ENCODE assay signal across 16 cellular contexts in genomic region chr13:39599842-39600241, GRCh38. TPM values are rescaled to one million over a fixed set of nuclear protein-coding genes. Genes with fewer than 3 reads are reported as not detected.
A peak's percentile ranks its signal among the peaks of the same experiment; 100 is the strongest.
DNase-seq lines count a peak whose midpoint lies in the region; ATAC-seq, FAIRE-seq and TF ChIP-seq lines count a peak whose summit lies in the region.
"Had no signal": no experiment of that assay in that cellular context is flagged by ENCODE, and none has a peak within 500 bp of the region (broad histone marks: within the 10 kb centered on the region; RNA-seq: fewer than 3 reads in every experiment).

No MANE protein-coding gene starts in this region.

- no peaks in the 10 kb centered on the region for H3K36me3 ChIP-seq in Panc1 (ENCODE audit: control insufficient read depth, insufficient read depth, low read length)
- H3K36me3 ChIP-seq in psoas muscle (ENCODE audit: insufficient read depth in 1 of 2, low read depth in 1 of 2): no peaks in the 10 kb centered on the region

- peak overlapping the region; percentile 48; the same call in 1 of the 2 replicates for H3K27ac ChIP-seq in Panc1 (ENCODE audit: low read length)
- H3K27ac ChIP-seq in psoas muscle: no peak overlapping the region

- DNase-seq in AG09309 (ENCODE audit: low read depth) (peak; percentile 38), Panc1 (ENCODE audit: low read depth, low spot score) (no peak), fibroblast of peridontal ligament (ENCODE audit: extremely low read depth) (peak; percentile 80), psoas muscle (no peak), GM10266 (ENCODE audit: extremely low spot score) (no peak), HTR-8/SVneo (ENCODE audit: insufficient read length, low spot score) (no peak)
- DNase-seq: AML-193; effector memory CD4-positive, alpha-beta T cell; NCI-H1436 treated with DMSO at 0.1 percent for 48 hours; NCI-H748 treated with DMSO at 0.1 percent for 48 hours; SHP77 treated with DMSO at 0.1 percent for 48 hours; small intestine had no signal

- H3K4me1 ChIP-seq in Panc1 (ENCODE audit: control insufficient read depth, insufficient read depth, low read length) (peaks cover 30% of the 10 kb centered on the region), psoas muscle (peaks cover 4% of the 10 kb centered on the region)

- H3K27me3 ChIP-seq in Panc1 (ENCODE audit: control insufficient read depth, insufficient read depth, low read length): no peaks in the 10 kb centered on the region
- peaks cover 0 to 21% (median 0%) of the 10 kb centered on the region in 3 donors for H3K27me3 ChIP-seq in psoas muscle (ENCODE audit: insufficient read depth in 3 of 3, low read length in 2 of 3)

- in situ Hi-C loops in Panc1 (cut with HindIII; ENCODE audit: low pct_unique_long_range_greater_than_20kb, low sequenced_read_pairs): no loop called here

- WGBS in psoas muscle, 3 donors: 31 to 45% (median 40%) methylated on average over 1 of the region's 1 CpG

- TF ChIP-seq CTCF in AG09309 (IDR thresholded peaks at IDR 0.05; ENCODE audit: control insufficient read depth, insufficient read depth, low read depth, low read length, missing control alignments) (no peak), Panc1 (IDR thresholded peaks at IDR 0.05) (no peak), psoas muscle (IDR thresholded peaks at IDR 0.05) (no peak), GM10266 (IDR thresholded peaks at IDR 0.05; ENCODE audit: control insufficient read depth, insufficient read depth, low read depth, missing control alignments) (no peak)

- ATAC-seq in Panc1 (no peak), psoas muscle (no peak), GM21423 (IDR thresholded peaks at IDR 0.05; ENCODE audit: unreplicated experiment) (no peak), GM19351 (IDR thresholded peaks at IDR 0.05; ENCODE audit: unreplicated experiment) (no peak)
- ATAC-seq: WTC11 had no signal

- CTCF ChIA-PET in Panc1 (lab: Charles Lee): interaction anchor here (0.6 kb wide), 1 partner anchor 11 kb away, joined by 3 read pairs; no protein-coding TSS in a partner anchor

- BruUV-seq in Panc1 (replicated peaks; lab: Mats Ljungman, UMichigan): TSS peak; percentile 42

- no peak for FAIRE-seq in HTR-8/SVneo (lab: Jason Lieb, UNC)
- FAIRE-seq: small intestine, urothelium cell line had no signal

- intact Hi-C loops in Panc1 (cut with micrococcal nuclease; ENCODE audit: unreplicated experiment) (loop anchor here (10.0 kb wide), 1 partner anchor 95 kb away; no protein-coding TSS in a partner anchor), psoas muscle (cut with DNase I) (no loop called here)

- POLR2A ChIA-PET in Panc1 (lab: Charles Lee): no interaction called here

- H3K9me3 ChIP-seq in Panc1 (ENCODE audit: control insufficient read depth, insufficient read depth, low read depth, low read length) (no peaks in the 10 kb centered on the region), psoas muscle (no peaks in the 10 kb centered on the region)

- H3K4me3 ChIP-seq in AG09309 (ENCODE audit: control insufficient read depth, low read depth, low read length) (no peak overlapping the region; the same call in none of the 2 replicates), Panc1 (ENCODE audit: low read depth in 2 of 2, low read length in 2 of 2) (peak overlapping the region in 1 of 2 experiments; percentile 5; a peak in 1 of 4 replicates), psoas muscle (peak overlapping the region; percentile 85)

RNA-seq across cellular contexts. Expression of gene LHFPL6, which starts 3.2 kb away (rescaled TPM):
- 25.7 TPM for total RNA-seq in Panc1 (2021; ENCODE audit: unreplicated experiment)
- 21.9 TPM for polyA plus RNA-seq in Panc1 (2012; ENCODE audit: insufficient read length)
- total RNA-seq in psoas muscle: 10 to 100 TPM; 16.1 to 35.8 (median 20.5) TPM
- 10 to 100 TPM; 15.0 to 17.3 (median 17.0) TPM for polyA plus RNA-seq in psoas muscle

RNA-seq across cellular contexts. Expression of gene COG6, which starts 55.6 kb away (rescaled TPM):
- total RNA-seq in Panc1 (2021; ENCODE audit: unreplicated experiment) (24.3 TPM), psoas muscle (10 to 100 TPM in 3 of 4 donors, 1 to 10 TPM in 1; 7.5 to 26.4 (median 13.2) TPM)
- polyA plus RNA-seq in Panc1 (2012; ENCODE audit: insufficient read length): 18.3 TPM
- 1 to 10 TPM; 4.3 to 9.8 (median 5.6) TPM for polyA plus RNA-seq in psoas muscle

Comparison
In these comparisons a context has a peak if more than half of its experiments do, and no peak if none do; other contexts are left out.
1. DNase-seq: peak in AG09309 (single experiment) and fibroblast of peridontal ligament (single experiment); none in Panc1 (single experiment), psoas muscle (0 of 2), GM10266 (single experiment) and HTR-8/SVneo (single experiment).